In the genomic region with DNA sequence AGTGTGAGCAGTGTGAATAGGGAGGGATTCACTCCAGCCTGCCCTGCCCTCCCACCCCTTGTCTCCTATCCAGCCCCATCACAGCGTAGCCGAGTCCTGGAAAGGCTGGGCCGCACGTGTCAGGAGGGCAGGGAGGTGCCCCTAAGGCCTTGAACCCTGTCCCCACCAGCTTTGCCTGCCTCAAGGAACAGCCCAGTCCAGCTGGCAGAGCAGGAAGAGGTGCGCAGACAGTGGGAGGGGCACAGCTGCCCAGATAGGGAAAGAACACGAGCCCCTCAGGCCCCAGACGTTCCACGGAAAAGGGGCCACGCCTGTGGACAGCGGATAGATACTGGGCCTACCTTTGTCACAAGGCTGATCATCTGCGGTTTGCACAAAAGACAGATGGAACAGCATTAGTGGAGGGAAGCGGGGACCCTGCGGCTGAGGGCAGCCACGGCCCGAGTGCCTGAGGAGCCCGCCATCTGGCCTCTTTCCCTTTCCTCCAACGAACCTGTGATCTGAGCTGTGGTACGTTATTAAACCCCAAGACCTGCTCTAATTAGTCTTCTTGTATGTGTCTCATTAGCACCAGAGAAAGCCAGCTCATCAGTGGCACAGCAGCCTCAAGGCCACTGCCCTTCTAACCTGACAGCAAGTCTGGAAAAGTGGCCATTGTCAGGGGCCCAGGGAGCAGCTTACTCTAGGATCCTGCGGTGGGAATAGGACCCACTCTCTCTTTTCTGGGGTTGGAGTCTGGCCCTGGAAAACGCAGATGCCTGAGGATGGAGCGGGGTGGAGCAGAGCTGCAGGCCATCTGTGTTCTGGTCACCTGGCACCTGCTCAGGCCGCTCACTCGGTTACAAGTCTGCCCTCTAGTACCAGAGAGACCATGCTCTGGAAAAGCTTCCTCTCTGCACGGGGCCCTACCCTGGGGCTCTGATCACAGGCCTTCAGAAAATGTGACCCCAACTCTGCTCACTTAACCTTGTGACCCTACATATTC, we compare ENCODE assay signal across 20 cellular contexts. TPM values are rescaled to one million over a fixed set of nuclear protein-coding genes. Genes with fewer than 3 reads are reported as not detected.
DNase-seq lines count a peak whose midpoint lies in the region; ATAC-seq, FAIRE-seq and TF ChIP-seq lines count a peak whose summit lies in the region.
"Had no signal": no experiment of that assay in that cellular context is flagged by ENCODE, and none has a peak within 500 bp of the region (broad histone marks: within the 10 kb centered on the region; RNA-seq: fewer than 3 reads in every experiment).

No MANE protein-coding gene starts in this region.

- no peak for TF ChIP-seq POLR2A in H1 (IDR thresholded peaks at IDR 0.05; ENCODE audit: control extremely low read depth in 1 of 2, low read depth in 2 of 2, low read length in 2 of 2)

- no peaks in the 10 kb centered on the region for H3K23me2 ChIP-seq in H1 (ENCODE audit: low read depth, low read length)

- H4K20me1 ChIP-seq in H1 (replicated peaks in 1 of 2; ENCODE audit: control insufficient read depth in 1 of 2, insufficient read depth in 2 of 2, low read length in 2 of 2): peaks cover 0 to 1% of the 10 kb centered on the region in 2 experiments
- H4K20me1 ChIP-seq: BLaER1 treated with 17β-estradiol and CSF1 and Interleukin-3, amounts not matched to agents 10 nM and 100 nM had no signal

- no peak overlapping the region for H3K56ac ChIP-seq in H1 (replicated peaks; ENCODE audit: insufficient read length, low read depth, low read length)

- TF ChIP-seq CTCF in left ventricle myocardium inferior (IDR thresholded peaks at IDR 0.05; ENCODE audit: borderline replicate concordance): no peak
- TF ChIP-seq CTCF in H1 (IDR thresholded peaks at IDR 0.05; ENCODE audit: control extremely low read depth in 1 of 3, insufficient read depth in 1 of 3, low read depth in 1 of 3, low read length in 3 of 3): no peak

- H3K4me1 ChIP-seq in left ventricle myocardium inferior (peaks cover 46% of the 10 kb centered on the region), H1 (replicated peaks in 1 of 4; ENCODE audit: control insufficient read depth in 3 of 4, insufficient read depth in 4 of 4, low read length in 3 of 4) (no peaks in the 10 kb centered on the region; a peak in 1 of 7 replicates)

- H3K79me1 ChIP-seq in H1 (ENCODE audit: low read depth, low read length): no peaks in the 10 kb centered on the region

- H3K27ac ChIP-seq in left ventricle myocardium inferior (replicated peaks) (peak overlapping the region; percentile 57), H1 (ENCODE audit: low read depth, low read length) (no peak overlapping the region)
- H3K27ac ChIP-seq: BLaER1 treated with 17β-estradiol and CSF1 and Interleukin-3, amounts not matched to agents 10 nM and 100 nM; KMS-11 had no signal

- POLR2A ChIA-PET in H1 (lab: Charles Lee; ENCODE audit: partially characterized antibody): interaction anchor here (0.9 to 2.3 kb wide), 3 partner anchors 10 to 13 kb away, joined by 3 to 5 read pairs (median 4); no protein-coding TSS in a partner anchor

- no peak overlapping the region for H3K4me2 ChIP-seq in H1 (ENCODE audit: insufficient read depth in 1 of 2, low read depth in 2 of 2, low read length in 2 of 2)
- H3K4me2 ChIP-seq: BLaER1 treated with 17β-estradiol and CSF1 and Interleukin-3, amounts not matched to agents 10 nM and 100 nM; KMS-11; SK-N-SH had no signal

- no peak for FAIRE-seq in H1 (lab: Jason Lieb, UNC)
- FAIRE-seq: GM12892 had no signal

- no peak overlapping the region for H3K9ac ChIP-seq in H1 (replicated peaks in 1 of 4; ENCODE audit: extremely low read depth in 1 of 4, low read depth in 3 of 4, low read length in 3 of 4)
- H3K9ac ChIP-seq: BLaER1 treated with 17β-estradiol and CSF1 and Interleukin-3, amounts not matched to agents 10 nM and 100 nM; KMS-11; SK-N-SH had no signal

- no peak overlapping the region for H4K5ac ChIP-seq in H1 (ENCODE audit: insufficient read length, low read depth, low read length)

- no peak overlapping the region for H3K18ac ChIP-seq in H1 (ENCODE audit: extremely low read depth, low read length)

- H3K27me3 ChIP-seq in left ventricle myocardium inferior (ENCODE audit: low read depth) (no peaks in the 10 kb centered on the region), H1 (replicated peaks in 1 of 4; ENCODE audit: control insufficient read depth in 3 of 4, extremely low read depth in 1 of 4, insufficient read depth in 3 of 4, low read length in 3 of 4) (no peaks in the 10 kb centered on the region)
- H3K27me3 ChIP-seq: BLaER1 treated with 17β-estradiol and CSF1 and Interleukin-3, amounts not matched to agents 10 nM and 100 nM had no signal

- H2BK20ac ChIP-seq in H1 (ENCODE audit: low read length): no peak overlapping the region

- H2BK120ac ChIP-seq in H1 (replicated peaks; ENCODE audit: low read depth, low read length): no peak overlapping the region

- H2AFZ ChIP-seq in H1 (ENCODE audit: low read length): no peak overlapping the region

- 92% methylated on average over 16 of the region's 24 CpGs; no CpG with 5 or more reads in 1 of the 2 experiments for WGBS in H1 (ENCODE audit: extremely low coverage in 1 of 2, insufficient coverage in 1 of 2, insufficient read length in 1 of 2, insufficient replicate concordance in 2 of 2, low coverage in 1 of 2, low lambda C conversion rate in 2 of 2, missing lambda C conversion rate in 1 of 2), 2 experiments

- H3K36me3 ChIP-seq in left ventricle myocardium inferior (peaks cover 92% of the 10 kb centered on the region), H1 (ENCODE audit: control insufficient read depth in 2 of 4, insufficient read depth in 4 of 4, low read length in 3 of 4) (no peaks in the 10 kb centered on the region)

- H3K4me3 ChIP-seq in left ventricle myocardium inferior (no peak overlapping the region), H1 (ENCODE audit: extremely low read depth in 1 of 4, insufficient read depth in 2 of 4, low read depth in 3 of 4, low read length in 4 of 4) (no peak overlapping the region)
- H3K4me3 ChIP-seq: BLaER1 treated with 17β-estradiol and CSF1 and Interleukin-3, amounts not matched to agents 10 nM and 100 nM had no signal

- no peak overlapping the region for H2BK15ac ChIP-seq in H1 (ENCODE audit: low read length)

- no peak overlapping the region for H2AK5ac ChIP-seq in H1 (ENCODE audit: low read depth, low read length)

- no peaks in the 10 kb centered on the region for H3K9me3 ChIP-seq in left ventricle myocardium inferior (replicated peaks)
- H3K9me3 ChIP-seq in H1 (ENCODE audit: insufficient read depth in 2 of 2, low read depth in 1 of 2, low read length in 1 of 2): no peaks in the 10 kb centered on the region
- H3K9me3 ChIP-seq: BLaER1 treated with 17β-estradiol and CSF1 and Interleukin-3, amounts not matched to agents 10 nM and 100 nM; SK-N-SH had no signal

- H4K91ac ChIP-seq in H1 (replicated peaks; ENCODE audit: insufficient read length, low read length): no peak overlapping the region

- H2BK12ac ChIP-seq in H1 (ENCODE audit: low read depth, low read length): 0 out of 2 replicates have a peak overlapping the region, but pooled peaks have one; percentile 23

- no peak overlapping the region for H3K23ac ChIP-seq in H1 (ENCODE audit: insufficient read length)

- no peak overlapping the region for H2BK5ac ChIP-seq in H1 (ENCODE audit: low read depth, low read length)

- TF ChIP-seq RAD21 in H1 (IDR thresholded peaks at IDR 0.05 in 1 of 2, conservative IDR thresholded peaks at IDR 0.05 in 1 of 2; ENCODE audit: low read depth in 2 of 2, low read length in 2 of 2): no peak

- H3K4ac ChIP-seq in H1 (replicated peaks; ENCODE audit: insufficient read length, low read depth, low read length): no peak overlapping the region

- CTCF ChIA-PET in H1 (lab: Charles Lee; ENCODE audit: partially characterized antibody): interaction anchor here (0.7 to 3.9 kb wide), 14 partner anchors 10 to 240 kb away, joined by 3 to 22 read pairs (median 4); a partner anchor contains a TSS

- intact Hi-C loops in left ventricle myocardium inferior (cut with micrococcal nuclease): no loop called here
- intact Hi-C loops in left cardiac atrium (cut with DNase I): no loop called here

- H3K14ac ChIP-seq in H1 (ENCODE audit: insufficient read length): no peak overlapping the region

- DNase-seq in left ventricle myocardium inferior (no peak), left cardiac atrium (no peak), NCI-H82 treated with DMSO at 0.1 percent for 48 hours (lab: John Stamatoyannopoulos, UW; ENCODE audit: unreplicated experiment) (peak; percentile 57), H1 (ENCODE audit: low read depth in 1 of 2, low spot score in 2 of 2) (no peak), retina (peak; percentile 28), NCI-H128 (lab: John Stamatoyannopoulos, UW; ENCODE audit: unreplicated experiment) (no peak), T-helper 1 cell (no peak), NCI-H2029 treated with DMSO at 0.1 percent for 48 hours (lab: John Stamatoyannopoulos, UW) (no peak)
- DNase-seq: Calu3; CD8-positive, alpha-beta T cell; MV-4-11; NCI-H1417 treated with DMSO at 0.1 percent for 48 hours; NCI-H187 treated with DMSO at 0.1 percent for 48 hours; OCI-M1; SHP77 treated with DMSO at 0.1 percent for 48 hours; SK-N-SH had no signal

- TF ChIP-seq EP300 in H1 (IDR thresholded peaks at IDR 0.05; ENCODE audit: borderline replicate concordance in 1 of 2, low read depth in 2 of 2, low read length in 2 of 2): no peak

- ATAC-seq in left cardiac atrium: no peak
- ATAC-seq: CD8-positive, alpha-beta T cell had no signal

- no peaks in the 10 kb centered on the region for H3K79me2 ChIP-seq in H1 (ENCODE audit: control insufficient read depth in 1 of 2, insufficient read depth in 2 of 2, low read length in 2 of 2)

- H4K8ac ChIP-seq in H1 (ENCODE audit: extremely low read depth, insufficient read depth, low read length): peak overlapping the region; percentile 44; the same call in 1 of the 2 replicates

RNA-seq across cellular contexts. Expression of a gene that starts 16.3 kb away (rescaled TPM):
- total RNA-seq in left ventricle myocardium inferior (35.2 TPM), left cardiac atrium (10 to 100 TPM; 30.7 to 74.2 TPM)
- total RNA-seq in H1 (2021; fragmentation: NEBNext Ultra II Directional; extraction: Animal tissue kit (Norgen Biotek cat#: 25700)): 5.5 and 6.1 TPM in 2 replicates
- polyA plus RNA-seq in H1 (2011; rRNA removed): 3.1 and 3.8 TPM in 2 replicates
- 6.2 TPM for polyA plus RNA-seq in H1 (2011; cell fraction: cytosol; rRNA removed)
- 21.1 TPM for polyA plus RNA-seq in H1 (2011; cell fraction: nucleus; rRNA removed)
- 6.1 to 7.7 TPM (median 7.3 TPM) in 4 replicates for polyA plus RNA-seq in H1 (2012, experiment 1 of 2)
- polyA plus RNA-seq in H1 (2012, experiment 2 of 2): 1.8 TPM
- polyA plus RNA-seq in H1 (2013, experiment 1 of 2): 5.1 TPM
- polyA plus RNA-seq in H1 (2013, experiment 2 of 2): 5.1 TPM
- 5.6 and 6.1 TPM in 2 replicates for polyA minus RNA-seq in H1 (2011; rRNA and poly(A)+ RNA removed)
- 5.9 TPM for polyA minus RNA-seq in H1 (2011; cell fraction: cytosol; rRNA and poly(A)+ RNA removed)
- 9.3 TPM for polyA minus RNA-seq in H1 (2011; cell fraction: nucleus; rRNA and poly(A)+ RNA removed)
- total RNA-seq: CD8-positive, alpha-beta T cell had no signal

RNA-seq across cellular contexts. Expression of a gene that starts 30.3 kb away (rescaled TPM):
- 12.6 TPM for total RNA-seq in left ventricle myocardium inferior
- total RNA-seq in left cardiac atrium: 10 to 100 TPM; 14.5 to 15.0 TPM
- not detected in 2 replicates for total RNA-seq in H1 (2021; fragmentation: NEBNext Ultra II Directional; extraction: Animal tissue kit (Norgen Biotek cat#: 25700))
- 0.06 and 0.14 TPM in 2 replicates for polyA plus RNA-seq in H1 (2011; rRNA removed)
- polyA plus RNA-seq in H1 (2011; cell fraction: cytosol; rRNA removed): 0.13 TPM
- polyA plus RNA-seq in H1 (2011; cell fraction: nucleus; rRNA removed): not detected
- polyA plus RNA-seq in H1 (2012, experiment 1 of 2): 0.11 TPM in 1 of 4 replicates, not detected in the others
- not detected for polyA plus RNA-seq in H1 (2012, experiment 2 of 2)
- polyA plus RNA-seq in H1 (2013, experiment 1 of 2): 0.02 TPM
- 0.02 TPM for polyA plus RNA-seq in H1 (2013, experiment 2 of 2)
- polyA minus RNA-seq in H1 (2011; rRNA and poly(A)+ RNA removed): 0.17 TPM in 1 of 2 replicates, not detected in the other
- polyA minus RNA-seq in H1 (2011; cell fraction: cytosol; rRNA and poly(A)+ RNA removed): not detected
- not detected for polyA minus RNA-seq in H1 (2011; cell fraction: nucleus; rRNA and poly(A)+ RNA removed)
- total RNA-seq: Calu3; CD8-positive, alpha-beta T cell; H4 had no signal
- polyA plus RNA-seq: SK-N-SH had no signal

RNA-seq across cellular contexts. Expression of a gene that starts 36.4 kb away (rescaled TPM):
- total RNA-seq in left ventricle myocardium inferior: 0.05 TPM
- not detected for total RNA-seq in left cardiac atrium
- total RNA-seq in H1 (2021; fragmentation: NEBNext Ultra II Directional; extraction: Animal tissue kit (Norgen Biotek cat#: 25700)): 0.07 TPM in 1 of 2 replicates, not detected in the other
- polyA plus RNA-seq in H1 (2011; rRNA removed): 0.02 and 0.03 TPM in 2 replicates
- polyA plus RNA-seq in H1 (2011; cell fraction: cytosol; rRNA removed): 0.03 TPM
- polyA plus RNA-seq in H1 (2011; cell fraction: nucleus; rRNA removed): 0.03 TPM
- 0.04 TPM in 2 of 4 replicates, not detected in the others for polyA plus RNA-seq in H1 (2012, experiment 1 of 2)
- not detected for polyA plus RNA-seq in H1 (2012, experiment 2 of 2)
- polyA plus RNA-seq in H1 (2013, experiment 1 of 2): 0.08 TPM
- polyA plus RNA-seq in H1 (2013, experiment 2 of 2): 0.04 TPM
- 0.09 and 0.15 TPM in 2 replicates for polyA minus RNA-seq in H1 (2011; rRNA and poly(A)+ RNA removed)
- polyA minus RNA-seq in H1 (2011; cell fraction: cytosol; rRNA and poly(A)+ RNA removed): not detected
- polyA minus RNA-seq in H1 (2011; cell fraction: nucleus; rRNA and poly(A)+ RNA removed): not detected
- total RNA-seq: Calu3; CD8-positive, alpha-beta T cell; H4 had no signal

RNA-seq across cellular contexts. Expression of a gene that starts 37.9 kb away (rescaled TPM):
- total RNA-seq in left ventricle myocardium inferior (293 TPM), left cardiac atrium (100 to 1,000 TPM; 149 to 204 TPM)
- 21.2 and 21.4 TPM in 2 replicates for total RNA-seq in H1 (2021; fragmentation: NEBNext Ultra II Directional; extraction: Animal tissue kit (Norgen Biotek cat#: 25700))
- 15.1 and 19.9 TPM in 2 replicates for polyA plus RNA-seq in H1 (2011; rRNA removed)
- polyA plus RNA-seq in H1 (2011; cell fraction: cytosol; rRNA removed): 18.8 TPM
- 27.1 TPM for polyA plus RNA-seq in H1 (2011; cell fraction: nucleus; rRNA removed)
- 12.9 to 15.0 TPM (median 13.8 TPM) in 4 replicates for polyA plus RNA-seq in H1 (2012, experiment 1 of 2)
- polyA plus RNA-seq in H1 (2012, experiment 2 of 2): 9.8 TPM
- polyA plus RNA-seq in H1 (2013, experiment 1 of 2): 21.3 TPM
- polyA plus RNA-seq in H1 (2013, experiment 2 of 2): 19.4 TPM
- polyA minus RNA-seq in H1 (2011; rRNA and poly(A)+ RNA removed): 21.2 and 27.2 TPM in 2 replicates
- 16.0 TPM for polyA minus RNA-seq in H1 (2011; cell fraction: cytosol; rRNA and poly(A)+ RNA removed)
- polyA minus RNA-seq in H1 (2011; cell fraction: nucleus; rRNA and poly(A)+ RNA removed): 16.2 TPM

RNA-seq across cellular contexts. Expression of a gene that starts 58.0 kb away (rescaled TPM):
- total RNA-seq in left ventricle myocardium inferior (0.14 TPM), left cardiac atrium (not detected)
- not detected in 2 replicates for total RNA-seq in H1 (2021; fragmentation: NEBNext Ultra II Directional; extraction: Animal tissue kit (Norgen Biotek cat#: 25700))
- 0.08 and 0.25 TPM in 2 replicates for polyA plus RNA-seq in H1 (2011; rRNA removed)
- polyA plus RNA-seq in H1 (2011; cell fraction: cytosol; rRNA removed): 0.19 TPM
- polyA plus RNA-seq in H1 (2011; cell fraction: nucleus; rRNA removed): 0.14 TPM
- 0.12 to 0.27 TPM (median 0.15 TPM) in 4 replicates for polyA plus RNA-seq in H1 (2012, experiment 1 of 2)
- polyA plus RNA-seq in H1 (2012, experiment 2 of 2): 0.21 TPM
- 0.08 TPM for polyA plus RNA-seq in H1 (2013, experiment 1 of 2)
- 0.09 TPM for polyA plus RNA-seq in H1 (2013, experiment 2 of 2)
- not detected in 2 replicates for polyA minus RNA-seq in H1 (2011; rRNA and poly(A)+ RNA removed)
- polyA minus RNA-seq in H1 (2011; cell fraction: cytosol; rRNA and poly(A)+ RNA removed): not detected
- polyA minus RNA-seq in H1 (2011; cell fraction: nucleus; rRNA and poly(A)+ RNA removed): not detected
- total RNA-seq: Calu3; CD8-positive, alpha-beta T cell had no signal
- polyA plus RNA-seq: SK-N-SH had no signal

Comparison
In these comparisons a context has a peak if more than half of its experiments do, and no peak if none do; other contexts are left out.
1. DNase-seq: peak in NCI-H82 treated with DMSO at 0.1 percent for 48 hours (single experiment) and retina (single experiment); none in left ventricle myocardium inferior (single experiment), left cardiac atrium (single experiment), H1 (0 of 2), NCI-H128 (single experiment), T-helper 1 cell (0 of 5) and NCI-H2029 treated with DMSO at 0.1 percent for 48 hours (single experiment).
2. RNA of a gene that starts 30.3 kb away (total RNA-seq): 14.5 to 15.0 TPM in left cardiac atrium and 12.6 TPM in left ventricle myocardium inferior (single experiment); not detected in H1; every median in the first group is over 10 times any median in the second.